ENCODE assay signal across 14 cellular contexts in genomic region chr12:124147579-124147978, GRCh38.
DNase-seq lines count a peak whose midpoint lies in the region; ATAC-seq, FAIRE-seq and TF ChIP-seq lines count a peak whose summit lies in the region.
"Had no signal": no experiment of that assay in that cellular context is flagged by ENCODE, and none has a peak within 500 bp of the region (broad histone marks: within the 10 kb centered on the region; RNA-seq: fewer than 3 reads in every experiment).

No MANE protein-coding gene starts in this region.

- H3K36me3 Mint-ChIP-seq in mesothelial cell of epicardium, result peaks cover 23% of the 10 kb centered on the region

- H3K9me3 ChIP-seq in mesenchymal stem cell (ENCODE audit: control insufficient read depth, low read length), result peaks cover 13% of the 10 kb centered on the region
- H3K9me3 ChIP-seq in smooth muscle cell (replicated peaks; ENCODE audit: low read depth), result no peaks in the 10 kb centered on the region

- H2BK12ac ChIP-seq in mesenchymal stem cell (ENCODE audit: low read length in 2 of 2), result no peak overlapping the region

- H2BK120ac ChIP-seq in mesenchymal stem cell (ENCODE audit: low read depth, low read length), result no peak overlapping the region

- ATAC-seq in GM21515 (IDR thresholded peaks at IDR 0.05; ENCODE audit: unreplicated experiment) (peak; percentile 56), HG03442 (IDR thresholded peaks at IDR 0.05; ENCODE audit: unreplicated experiment) (peak; percentile 49)
- ATAC-seq: activated naive CD4-positive, alpha-beta T cell treated with anti-CD3 and anti-CD28 coated beads, Interleukin-2, amount 50 U/mL, for 72 hours; PC-3; stimulated activated naive CD8-positive, alpha-beta T cell treated with anti-CD3 and anti-CD28 coated beads, Interleukin-15, amount 100 ng/mL, for 72 hours had no signal

- WGBS in mesenchymal stem cell, result 53% methylated on average over 6 of the region's 6 CpGs
- WGBS in smooth muscle cell (ENCODE audit: low lambda C conversion rate), result 57% methylated on average over 6 of the region's 6 CpGs

- H3K79me1 ChIP-seq in mesenchymal stem cell (replicated peaks; ENCODE audit: low read length, poor library complexity, severe bottlenecking), result no peaks in the 10 kb centered on the region

- no peak overlapping the region for H2BK5ac ChIP-seq in mesenchymal stem cell (ENCODE audit: low read depth, low read length, poor library complexity, severe bottlenecking)

- H3K27me3 ChIP-seq in mesenchymal stem cell (ENCODE audit: control insufficient read depth in 1 of 2, insufficient read depth in 1 of 2, low read length in 2 of 2) (peaks cover 15 to 23% of the 10 kb centered on the region in 2 experiments), smooth muscle cell (ENCODE audit: low read depth) (no peaks in the 10 kb centered on the region)

- H3K4ac ChIP-seq in mesenchymal stem cell (ENCODE audit: low read depth in 1 of 2, low read length in 2 of 2), result no peak overlapping the region

- H2BK15ac ChIP-seq in mesenchymal stem cell (ENCODE audit: low read depth, poor library complexity, severe bottlenecking), result no peak overlapping the region

- H3K23ac ChIP-seq in mesenchymal stem cell (ENCODE audit: low read length in 2 of 2), result no peak overlapping the region

- H3K9me3 Mint-ChIP-seq in mesothelial cell of epicardium, result peaks cover 14% of the 10 kb centered on the region

- peak overlapping the region; percentile 81 for H3K27ac Mint-ChIP-seq in mesothelial cell of epicardium
- H3K27ac Mint-ChIP-seq: activated naive CD4-positive, alpha-beta T cell treated with anti-CD3 and anti-CD28 coated beads, Interleukin-2, amount 50 U/mL, for 72 hours; stimulated activated naive CD8-positive, alpha-beta T cell treated with anti-CD3 and anti-CD28 coated beads, Interleukin-15, amount 100 ng/mL, for 72 hours had no signal

- H3K9ac ChIP-seq in mesenchymal stem cell (ENCODE audit: low read length) (no peak overlapping the region), smooth muscle cell (ENCODE audit: low read depth) (no peak overlapping the region)

- H3K27ac ChIP-seq in mesenchymal stem cell (ENCODE audit: low read length, poor library complexity, severe bottlenecking) (no peak overlapping the region), smooth muscle cell (ENCODE audit: low read depth) (no peak overlapping the region)

- H4K91ac ChIP-seq in mesenchymal stem cell (ENCODE audit: low read length), result no peak overlapping the region

- no peak overlapping the region for H3K18ac ChIP-seq in mesenchymal stem cell (ENCODE audit: low read depth in 1 of 2, low read length in 2 of 2)

- no peak for TF ChIP-seq CTCF in mesothelial cell of epicardium (IDR thresholded peaks at IDR 0.05; ENCODE audit: unreplicated experiment)
- TF ChIP-seq CTCF in smooth muscle cell (IDR thresholded peaks at IDR 0.05; ENCODE audit: borderline replicate concordance, insufficient read depth, poor library complexity, severe bottlenecking), result no peak

- no peak overlapping the region for H3K4me3 ChIP-seq in mesenchymal stem cell (ENCODE audit: insufficient read depth in 1 of 2, low read depth in 1 of 2, low read length in 2 of 2)
- no peak overlapping the region for H3K4me3 ChIP-seq in smooth muscle cell

- no peaks in the 10 kb centered on the region for H4K20me1 ChIP-seq in smooth muscle cell (ENCODE audit: low read depth)

- DNase-seq in GM18507 (ENCODE audit: extremely low spot score, insufficient read length, low read depth) (no peak), mesothelial cell of epicardium (ENCODE audit: low spot score in 2 of 2, unreplicated experiment in 2 of 2) (no peak), mesenchymal stem cell (no peak), NOMO-1 treated with dmso at 0.1 percent for 144 hours (lab: John Stamatoyannopoulos, UW; ENCODE audit: unreplicated experiment) (no peak), cerebellar cortex (ENCODE audit: low spot score) (no peak), smooth muscle cell (lab: John Stamatoyannopoulos, UW; ENCODE audit: unreplicated experiment) (no peak)
- DNase-seq: NCI-H1930; PC-3; stimulated activated naive CD8-positive, alpha-beta T cell treated with anti-CD3 and anti-CD28 coated beads, Interleukin-15, amount 100 ng/mL, for 72 hours; T-helper 2 cell had no signal

- no peaks in the 10 kb centered on the region for H3K27me3 Mint-ChIP-seq in mesothelial cell of epicardium (ENCODE audit: low read depth)

- peak; percentile 70 for FAIRE-seq in GM18507 (lab: Jason Lieb, UNC)
- FAIRE-seq: HTR-8/SVneo had no signal

- H2AFZ ChIP-seq in mesenchymal stem cell (ENCODE audit: low read depth, low read length) (no peak overlapping the region), smooth muscle cell (ENCODE audit: low read depth) (no peak overlapping the region)

- H3K4me1 Mint-ChIP-seq in mesothelial cell of epicardium, result peaks cover 65% of the 10 kb centered on the region
- H3K4me1 Mint-ChIP-seq: stimulated activated naive CD8-positive, alpha-beta T cell treated with anti-CD3 and anti-CD28 coated beads, Interleukin-15, amount 100 ng/mL, for 72 hours had no signal

- no peak overlapping the region for H2AK5ac ChIP-seq in mesenchymal stem cell (ENCODE audit: low read length, severe bottlenecking)

- H3K4me1 ChIP-seq in mesenchymal stem cell (ENCODE audit: control insufficient read depth, insufficient read depth, low read depth, low read length) (no peaks in the 10 kb centered on the region), smooth muscle cell (ENCODE audit: low read depth) (no peaks in the 10 kb centered on the region)

- H3K4me2 ChIP-seq in mesenchymal stem cell (ENCODE audit: low read length, poor library complexity, severe bottlenecking), result no peak overlapping the region
- H3K4me2 ChIP-seq in smooth muscle cell, result no peak overlapping the region

- H4K8ac ChIP-seq in mesenchymal stem cell (ENCODE audit: low read length), result no peak overlapping the region

- H3K36me3 ChIP-seq in mesenchymal stem cell (ENCODE audit: control insufficient read depth in 1 of 2, insufficient read depth in 2 of 2, low read depth in 1 of 2, low read length in 2 of 2) (no peaks in the 10 kb centered on the region), smooth muscle cell (ENCODE audit: low read depth) (no peaks in the 10 kb centered on the region)

- no peaks in the 10 kb centered on the region for H3F3A ChIP-seq in smooth muscle cell (ENCODE audit: low read depth)

- H3K14ac ChIP-seq in mesenchymal stem cell (ENCODE audit: low read length in 2 of 2), result no peak overlapping the region

- no peak overlapping the region for H3K4me3 Mint-ChIP-seq in mesothelial cell of epicardium
- H3K4me3 Mint-ChIP-seq: stimulated activated naive CD8-positive, alpha-beta T cell treated with anti-CD3 and anti-CD28 coated beads, Interleukin-15, amount 100 ng/mL, for 72 hours had no signal

- no peaks in the 10 kb centered on the region for H3K79me2 ChIP-seq in smooth muscle cell (ENCODE audit: low read depth)
